10 cellular contexts compared by ENCODE assay signal in the genomic region with DNA sequence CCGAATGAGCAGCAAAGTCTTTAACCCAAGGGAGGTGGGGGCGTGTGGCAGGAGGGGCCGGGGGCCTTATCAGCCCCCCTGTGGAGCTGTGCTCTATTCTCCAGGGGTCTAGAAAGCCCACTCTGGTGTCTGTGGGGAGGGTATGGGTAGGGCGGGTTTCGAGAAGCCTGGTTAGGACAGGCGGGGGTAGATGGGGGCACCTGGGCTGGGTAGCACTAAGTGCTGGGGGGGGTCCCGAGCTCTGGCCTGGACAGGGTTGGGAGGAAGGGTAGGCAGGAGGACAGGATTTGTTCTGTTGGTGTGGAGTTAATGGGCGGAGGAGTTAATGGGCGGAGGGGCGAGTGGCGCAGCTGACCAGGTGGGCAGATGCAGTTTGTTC. TPM values are rescaled to one million over a fixed set of nuclear protein-coding genes. Genes with fewer than 3 reads are reported as not detected.
DNase-seq lines count a peak whose midpoint lies in the region; ATAC-seq, FAIRE-seq and TF ChIP-seq lines count a peak whose summit lies in the region.
"Had no signal": no experiment of that assay in that cellular context is flagged by ENCODE, and none has a peak within 500 bp of the region (broad histone marks: within the 10 kb centered on the region; RNA-seq: fewer than 3 reads in every experiment).

No MANE protein-coding gene starts in this region.

- H3K27me3 Mint-ChIP-seq in astrocyte (ENCODE audit: low read depth, unreplicated experiment) = no peaks in the 10 kb centered on the region
- peaks cover 0 to 9% (median 0%) of the 10 kb centered on the region in 5 donors for H3K27me3 Mint-ChIP-seq in naive thymus-derived CD4-positive, alpha-beta T cell

- TF ChIP-seq CTCF in right atrium auricular region (IDR thresholded peaks at IDR 0.05) (no peak), astrocyte (IDR thresholded peaks at IDR 0.05; ENCODE audit: insufficient read depth, low read depth, low read length) (no peak)

- H3K79me2 ChIP-seq in astrocyte (ENCODE audit: insufficient read depth, low read length) = peaks cover 52% of the 10 kb centered on the region

- POLR2A ChIA-PET in naive thymus-derived CD4-positive, alpha-beta T cell (lab: Charles Lee) = interaction anchor here (1.0 to 3.6 kb wide), 3 partner anchors 11 to 23 kb away, joined by 4 to 19 read pairs (median 8); a partner anchor contains a TSS

- H3K36me3 Mint-ChIP-seq in astrocyte (ENCODE audit: low read depth, unreplicated experiment) = no peaks in the 10 kb centered on the region
- H3K36me3 Mint-ChIP-seq in naive thymus-derived CD4-positive, alpha-beta T cell = no peaks in the 10 kb centered on the region

- H3K4me3 Mint-ChIP-seq in astrocyte (ENCODE audit: unreplicated experiment) = peak overlapping the region; percentile 87
- peak overlapping the region in 8 of 10 donors; percentile 54 to 98 (median 86) for H3K4me3 Mint-ChIP-seq in naive thymus-derived CD4-positive, alpha-beta T cell

- no peak overlapping the region for H2AFZ ChIP-seq in astrocyte (ENCODE audit: low read depth, low read length)

- H4K20me1 ChIP-seq in astrocyte (ENCODE audit: insufficient read depth, low read length) = peaks cover 43% of the 10 kb centered on the region

- intact Hi-C loops in left ventricle myocardium superior (cut with micrococcal nuclease) = no loop called here
- intact Hi-C loops in naive thymus-derived CD4-positive, alpha-beta T cell (cut with micrococcal nuclease) = loop anchor here (5.0 to 10.0 kb wide), 2 partner anchors 34 to 98 kb away; a partner anchor contains a TSS

- no peak for FAIRE-seq in astrocyte (lab: Jason Lieb, UNC)
- FAIRE-seq: D721Med had no signal

- H3K27ac ChIP-seq in right atrium auricular region (peak overlapping the region; percentile 32 to 67), astrocyte (ENCODE audit: low read depth, low read length) (no peak overlapping the region)
- no peak overlapping the region for H3K27ac ChIP-seq in naive thymus-derived CD4-positive, alpha-beta T cell (ENCODE audit: low read depth, low read length)
- H3K27ac ChIP-seq: neutrophil had no signal

- H3K4me1 ChIP-seq in right atrium auricular region (peaks cover 0 to 40% of the 10 kb centered on the region in 2 donors), astrocyte (ENCODE audit: insufficient read depth, low read length) (peaks cover 20% of the 10 kb centered on the region)
- H3K4me1 ChIP-seq in naive thymus-derived CD4-positive, alpha-beta T cell (ENCODE audit: control insufficient read depth in 2 of 2, insufficient read depth in 2 of 2, low read length in 2 of 2) = peaks cover 13 to 21% of the 10 kb centered on the region in 2 donors

- H3K4me2 ChIP-seq in astrocyte (ENCODE audit: low read length) = peak overlapping the region; percentile 94

- H3K4me1 Mint-ChIP-seq in astrocyte (ENCODE audit: low read depth, unreplicated experiment) = peaks cover 12% of the 10 kb centered on the region
- peaks cover 12 to 42% (median 23%) of the 10 kb centered on the region in 7 donors for H3K4me1 Mint-ChIP-seq in naive thymus-derived CD4-positive, alpha-beta T cell

- H3K9me3 Mint-ChIP-seq in astrocyte (ENCODE audit: unreplicated experiment) = no peaks in the 10 kb centered on the region
- H3K9me3 Mint-ChIP-seq in naive thymus-derived CD4-positive, alpha-beta T cell = peaks cover 0 to 2% (median 0%) of the 10 kb centered on the region in 11 donors

- H3K9me3 ChIP-seq in right atrium auricular region = no peaks in the 10 kb centered on the region
- H3K9me3 ChIP-seq in astrocyte (ENCODE audit: insufficient read depth, low read depth, low read length) = no peaks in the 10 kb centered on the region
- H3K9me3 ChIP-seq in naive thymus-derived CD4-positive, alpha-beta T cell (ENCODE audit: control insufficient read depth in 2 of 3, low read length in 3 of 3) = no peaks in the 10 kb centered on the region
- H3K9me3 ChIP-seq: neutrophil had no signal

- ATAC-seq in left ventricle myocardium superior = no peak
- ATAC-seq in naive thymus-derived CD4-positive, alpha-beta T cell = no peak
- no peak for ATAC-seq in GM18870 (IDR thresholded peaks at IDR 0.05; ENCODE audit: unreplicated experiment)
- ATAC-seq in GM21619 (IDR thresholded peaks at IDR 0.05; ENCODE audit: unreplicated experiment) = no peak

- H3K9ac ChIP-seq in astrocyte (ENCODE audit: low read length) = no peak overlapping the region

- no peaks in the 10 kb centered on the region for H3K36me3 ChIP-seq in right atrium auricular region
- H3K36me3 ChIP-seq in astrocyte (ENCODE audit: insufficient read depth, low read length) = no peaks in the 10 kb centered on the region
- no peaks in the 10 kb centered on the region for H3K36me3 ChIP-seq in naive thymus-derived CD4-positive, alpha-beta T cell (ENCODE audit: control insufficient read depth in 2 of 3, insufficient read depth in 3 of 3, low read length in 3 of 3)
- H3K36me3 ChIP-seq: neutrophil had no signal

- no peak for DNase-seq in right atrium auricular region (ENCODE audit: low spot score)
- DNase-seq in left ventricle myocardium superior = no peak
- no peak for DNase-seq in astrocyte (ENCODE audit: low read depth)
- DNase-seq in naive thymus-derived CD4-positive, alpha-beta T cell = no peak
- no peak for DNase-seq in cerebellar nuclear complex (lab: John Stamatoyannopoulos, UW)
- no peak for DNase-seq in middle frontal gyrus (ENCODE audit: extremely low spot score, low spot score)

- H3K4me3 ChIP-seq in right atrium auricular region = no peak overlapping the region
- no peak overlapping the region for H3K4me3 ChIP-seq in astrocyte (ENCODE audit: insufficient read depth, low read depth, low read length)
- H3K4me3 ChIP-seq in naive thymus-derived CD4-positive, alpha-beta T cell (ENCODE audit: low read length) = no peak overlapping the region

- no peaks in the 10 kb centered on the region for H3K27me3 ChIP-seq in right atrium auricular region
- H3K27me3 ChIP-seq in astrocyte (ENCODE audit: insufficient read depth, low read length) = no peaks in the 10 kb centered on the region
- no peaks in the 10 kb centered on the region for H3K27me3 ChIP-seq in naive thymus-derived CD4-positive, alpha-beta T cell (ENCODE audit: control insufficient read depth in 2 of 2, insufficient read depth in 2 of 2, low read length in 2 of 2)

- H3K27ac Mint-ChIP-seq in astrocyte (ENCODE audit: unreplicated experiment) = no peak overlapping the region
- H3K27ac Mint-ChIP-seq in naive thymus-derived CD4-positive, alpha-beta T cell = peak overlapping the region in 2 of 9 donors; percentile 24 to 25

- CTCF ChIA-PET in naive thymus-derived CD4-positive, alpha-beta T cell (lab: Charles Lee) = interaction anchor here (1.3 kb wide), 1 partner anchor 55 kb away, joined by 3 read pairs; no protein-coding TSS in a partner anchor

RNA-seq across cellular contexts. Expression of a gene that starts 2.0 kb away (rescaled TPM):
- total RNA-seq in right atrium auricular region (10 to 100 TPM; 55.0 to 59.7 TPM), left ventricle myocardium superior (76.2 TPM), astrocyte (49.7 and 51.0 TPM in 2 replicates)
- total RNA-seq in naive thymus-derived CD4-positive, alpha-beta T cell = 10 to 100 TPM; 33.9 to 75.4 (median 72.3) TPM
- 1 to 10 TPM; 1.5 to 4.5 TPM for polyA plus RNA-seq in naive thymus-derived CD4-positive, alpha-beta T cell

RNA-seq across cellular contexts. Expression of a gene that starts 15.8 kb away (rescaled TPM):
- 10 to 100 TPM; 16.2 to 17.2 TPM for total RNA-seq in right atrium auricular region
- 20.3 TPM for total RNA-seq in left ventricle myocardium superior
- 20.5 and 21.5 TPM in 2 replicates for total RNA-seq in astrocyte
- total RNA-seq in naive thymus-derived CD4-positive, alpha-beta T cell = 10 to 100 TPM; 49.8 to 75.7 (median 61.4) TPM
- polyA plus RNA-seq in naive thymus-derived CD4-positive, alpha-beta T cell = 10 to 100 TPM in 1 of 2 donors, 1 to 10 TPM in 1; 7.1 to 11.9 TPM

Comparison
In these comparisons a context has a peak if more than half of its experiments do, and no peak if none do; other contexts are left out.
1. H3K27ac ChIP-seq: peak in right atrium auricular region (2 of 2); none in astrocyte (single experiment) and naive thymus-derived CD4-positive, alpha-beta T cell (single experiment).